Comparison of ENCODE assay signal across 8 cellular contexts in genomic region chr3:43690400-43691119, GRCh38. TPM values are rescaled to one million over a fixed set of nuclear protein-coding genes. Genes with fewer than 3 reads are reported as not detected.
DNase-seq lines count a peak whose midpoint lies in the region; ATAC-seq, FAIRE-seq and TF ChIP-seq lines count a peak whose summit lies in the region.

TSS of gene ABHD5 (plus strand) at chr3:43690938. CDS start at chr3:43690993, 55 bp downstream.

- peak within 1 kb of the TSS; percentile 75; the same call in 1 of the 2 replicates for H2AFZ ChIP-seq in OCI-LY1 (ENCODE audit: low read length)
- peak within 1 kb of the TSS; percentile 96 for H2AFZ ChIP-seq in endothelial cell of umbilical vein (ENCODE audit: low read depth, low read length)

- peak; percentile 86 for ATAC-seq in GM21381 (IDR thresholded peaks at IDR 0.05; ENCODE audit: unreplicated experiment)

- CTCF ChIA-PET in endothelial cell of umbilical vein (lab: Charles Lee): interaction anchor here (0.7 to 2.6 kb wide), 3 partner anchors 36 to 146 kb away, joined by 3 to 9 read pairs (median 4); no protein-coding TSS in a partner anchor

- TF ChIP-seq CTCF in OCI-LY1 (IDR thresholded peaks at IDR 0.05; ENCODE audit: low read length) (peak; percentile 20; the same call in 1 of the 2 replicates), endothelial cell of umbilical vein (IDR thresholded peaks at IDR 0.05; ENCODE audit: extremely low read depth in 1 of 2, insufficient read depth in 1 of 2, low read depth in 1 of 2, low read length in 2 of 2) (peak; percentile 17 to 55)

- POLR2A ChIA-PET in endothelial cell of umbilical vein (lab: Charles Lee): interaction anchor here (0.7 to 1.0 kb wide), 3 partner anchors 13 to 68 kb away, joined by 3 read pairs; partner anchors contain the start of gene ANO10

- H3K27ac ChIP-seq in OCI-LY1 (ENCODE audit: low read depth, low read length, poor library complexity, severe bottlenecking) (no peak within 1 kb of the TSS), endothelial cell of umbilical vein (ENCODE audit: insufficient read depth, low read depth, low read length) (peak within 1 kb of the TSS; percentile 76)

- no peaks in the 10 kb centered on the region for H3K9me1 ChIP-seq in endothelial cell of umbilical vein (replicated peaks; ENCODE audit: control insufficient read depth, extremely low read depth, insufficient read depth, low read length)

- no peaks in the 10 kb centered on the region for H3K9me3 ChIP-seq in OCI-LY1 (ENCODE audit: low read length)
- H3K9me3 ChIP-seq in endothelial cell of umbilical vein (replicated peaks; ENCODE audit: control insufficient read depth, insufficient read depth, low read length): no peaks in the 10 kb centered on the region

- peak; percentile 100 for TF ChIP-seq POLR2A in endothelial cell of umbilical vein (IDR thresholded peaks at IDR 0.05; ENCODE audit: low read depth, low read length)

- intact Hi-C loops in endothelial cell of umbilical vein (cut with micrococcal nuclease): loop anchor here (1.0 to 5.0 kb wide), 13 partner anchors 58 to 547 kb away; partner anchors contain the start of gene ANO10

- no peaks in the 10 kb centered on the region; the same call in 1 of the 2 replicates for H4K20me1 ChIP-seq in OCI-LY1 (ENCODE audit: insufficient read depth, low read length)
- H4K20me1 ChIP-seq in endothelial cell of umbilical vein (replicated peaks; ENCODE audit: control insufficient read depth, extremely low read depth, insufficient read depth, low read length): peaks cover 6% of the 10 kb centered on the region

- H3K9ac ChIP-seq in OCI-LY1 (ENCODE audit: low read length): peak within 1 kb of the TSS; percentile 79
- peak within 1 kb of the TSS; percentile 85 for H3K9ac ChIP-seq in endothelial cell of umbilical vein (replicated peaks; ENCODE audit: extremely low read depth, insufficient read depth, low read length)

- H3K4me1 ChIP-seq in OCI-LY1 (ENCODE audit: insufficient read depth, low read length, severe bottlenecking) (peaks cover 19% of the 10 kb centered on the region), endothelial cell of umbilical vein (ENCODE audit: control insufficient read depth, extremely low read depth, insufficient read depth, low read length) (peaks cover 12% of the 10 kb centered on the region)

- H3K79me2 ChIP-seq in OCI-LY1 (ENCODE audit: insufficient read depth, low read length) (no peaks in the 10 kb centered on the region), endothelial cell of umbilical vein (ENCODE audit: control insufficient read depth, insufficient read depth, low read length) (peaks cover 21% of the 10 kb centered on the region)

- H3K4me3 ChIP-seq in OCI-LY1 (ENCODE audit: low read depth, low read length, poor library complexity, severe bottlenecking) (peak within 1 kb of the TSS; percentile 77), endothelial cell of umbilical vein (replicated peaks in 1 of 3; ENCODE audit: insufficient read depth in 1 of 3, low read depth in 1 of 3, low read length in 3 of 3) (peak within 1 kb of the TSS; percentile 62 to 88 (median 87))

- FAIRE-seq in endothelial cell of umbilical vein (lab: Jason Lieb, UNC): peak; percentile 81

- no peaks in the 10 kb centered on the region; the same call in 1 of the 2 replicates for H3F3A ChIP-seq in OCI-LY1 (ENCODE audit: insufficient read depth, low read length)

- BruUV-seq in endothelial cell of umbilical vein (replicated peaks; lab: Mats Ljungman, UMichigan): TSS peak; percentile 17

- H3K27me3 ChIP-seq in OCI-LY1 (ENCODE audit: insufficient read depth, low read length): no peaks in the 10 kb centered on the region
- peaks cover 0 to 1% of the 10 kb centered on the region in 2 experiments for H3K27me3 ChIP-seq in endothelial cell of umbilical vein (ENCODE audit: control insufficient read depth in 2 of 2, insufficient read depth in 2 of 2, low read length in 2 of 2)

- dilution Hi-C loops in endothelial cell of umbilical vein (cut with MboI; ENCODE audit: extremely low pct_ligation_motif_present, low sequenced_read_pairs): no loop called here

- H3K4me2 ChIP-seq in OCI-LY1 (ENCODE audit: low read length) (peak within 1 kb of the TSS; percentile 94), endothelial cell of umbilical vein (ENCODE audit: insufficient read depth, low read length) (peak within 1 kb of the TSS; percentile 71)

- H3K36me3 ChIP-seq in OCI-LY1 (ENCODE audit: insufficient read depth, low read length) (no peaks in the 10 kb centered on the region), endothelial cell of umbilical vein (ENCODE audit: control insufficient read depth in 2 of 2, extremely low read depth in 1 of 2, insufficient read depth in 2 of 2, low read length in 2 of 2) (no peaks in the 10 kb centered on the region)

- no peaks in the 10 kb centered on the region for H3K9me2 ChIP-seq in OCI-LY1 (ENCODE audit: low read depth, low read length)

- DNase-seq in D341Med (ENCODE audit: low spot score) (peak; percentile 99), HUDEP-2 (lab: John Stamatoyannopoulos, UW; ENCODE audit: unreplicated experiment in 76 of 76) (peak in 74 of 76 experiments; percentile 41 to 95 (median 88)), endothelial cell of umbilical vein (ENCODE audit: low read depth, low spot score) (peak; percentile 97), middle frontal gyrus (ENCODE audit: extremely low spot score, low spot score) (peak; percentile 90)
- peak; percentile 95 for DNase-seq in activated CD8-positive, alpha-beta memory T cell treated with anti-CD3 and anti-CD28 coated beads, Interleukin-2, amount 50 U/mL, for 48 hours
- peak; percentile 79 to 84 for DNase-seq in stimulated activated CD8-positive, alpha-beta memory T cell treated with anti-CD3 and anti-CD28 coated beads, Interleukin-2, amount 100 ng/mL, for 48 hours (ENCODE audit: low read depth in 2 of 2)

TF ChIP-seq in endothelial cell of umbilical vein, 7 proteins besides CTCF, POLR2A, EP300 and RAD21:
- TF ChIP-seq MAX (IDR thresholded peaks at IDR 0.05; ENCODE audit: insufficient read depth, insufficient read length) (peak; percentile 80), POLR2AphosphoS5 (IDR thresholded peaks at IDR 0.05; ENCODE audit: insufficient read depth, low read depth, low read length) (peak; percentile 99), FOS (IDR thresholded peaks at IDR 0.05; ENCODE audit: borderline replicate concordance, insufficient read depth, low read length) (no peak)

RNA-seq across cellular contexts. Expression of gene ABHD5, which starts in this region (rescaled TPM):
- total RNA-seq in endothelial cell of umbilical vein: 17.1 and 21.2 TPM in 2 replicates
- 9.0 and 10.0 TPM in 2 replicates for polyA plus RNA-seq in endothelial cell of umbilical vein
- polyA plus RNA-seq in endothelial cell of umbilical vein (2011; cell fraction: cytosol; rRNA removed): 14.4 and 15.0 TPM in 2 replicates
- polyA plus RNA-seq in endothelial cell of umbilical vein (2011; cell fraction: nucleus; rRNA removed): 22.3 and 31.1 TPM in 2 replicates
- 16.1 and 29.3 TPM in 2 replicates for polyA plus RNA-seq in endothelial cell of umbilical vein (2012)
- 16.7 and 20.6 TPM in 2 replicates for polyA minus RNA-seq in endothelial cell of umbilical vein
- 34.4 TPM for polyA minus RNA-seq in endothelial cell of umbilical vein (2011; cell fraction: cytosol; rRNA and poly(A)+ RNA removed)
- 19.8 and 23.9 TPM in 2 replicates for polyA minus RNA-seq in endothelial cell of umbilical vein (2011; cell fraction: nucleus; rRNA and poly(A)+ RNA removed)
